In the genomic region with DNA sequence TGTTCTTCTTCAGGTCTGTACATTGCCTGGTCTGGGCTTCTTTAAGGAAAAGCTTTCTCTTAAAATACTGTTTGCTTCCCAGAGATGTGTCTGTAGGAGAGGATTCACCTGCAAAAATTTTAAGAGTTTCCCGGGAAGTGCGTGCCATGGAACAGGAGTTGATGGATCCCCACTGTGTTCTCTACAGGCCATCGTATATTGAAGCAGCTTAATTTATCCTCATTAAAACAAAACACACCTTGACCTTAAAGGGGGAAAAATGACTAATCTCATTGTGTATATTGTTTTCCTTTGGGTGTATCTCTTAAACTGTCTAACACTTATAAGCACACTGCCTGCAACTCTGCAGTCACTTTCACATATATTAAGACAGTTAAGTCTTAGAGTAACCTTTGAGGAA, we compare ENCODE assay signal across 23 cellular contexts.
"Had no signal": no experiment of that assay in that cellular context is flagged by ENCODE, and none has a peak within 500 bp of the region (broad histone marks: within the 10 kb centered on the region; RNA-seq: fewer than 3 reads in every experiment).

No MANE protein-coding gene starts in this region.

- H3K27ac Mint-ChIP-seq: activated CD4-positive, alpha-beta memory T cell treated with anti-CD3 and anti-CD28 coated beads, Interleukin-2, amount 10 ng/mL, durations not matched to agents 7 days and 5 days; activated CD4-positive, alpha-beta T cell treated with anti-CD3 and anti-CD28 coated beads for 36 hours; activated naive CD8-positive, alpha-beta T cell treated with anti-CD3 and anti-CD28 coated beads, Interleukin-2, amount 10 ng/mL, durations not matched to agents 7 days and 5 days had no signal

- H3K36me3 ChIP-seq: adrenal gland, Peyer's patch, SJCRH30 had no signal

- H3K9ac ChIP-seq: SK-N-SH had no signal

- H3K4me3 Mint-ChIP-seq: activated CD4-positive, alpha-beta memory T cell treated with anti-CD3 and anti-CD28 coated beads, Interleukin-2, amount 10 ng/mL, durations not matched to agents 7 days and 5 days; activated CD4-positive, alpha-beta T cell treated with anti-CD3 and anti-CD28 coated beads for 36 hours; activated naive CD8-positive, alpha-beta T cell treated with anti-CD3 and anti-CD28 coated beads, Interleukin-2, amount 10 ng/mL, durations not matched to agents 7 days and 5 days had no signal

- H3K9me3 ChIP-seq: adrenal gland, Peyer's patch, SJCRH30, SK-N-SH had no signal

- H3K4me1 ChIP-seq: Peyer's patch had no signal

- H3K4me3 ChIP-seq: adrenal gland, Peyer's patch, SJCRH30 had no signal

- H3K27me3 Mint-ChIP-seq: activated CD4-positive, alpha-beta memory T cell treated with anti-CD3 and anti-CD28 coated beads, Interleukin-2, amount 10 ng/mL, durations not matched to agents 7 days and 5 days; activated CD4-positive, alpha-beta T cell treated with anti-CD3 and anti-CD28 coated beads for 36 hours had no signal

- H3K27ac ChIP-seq: Peyer's patch, RWPE1, SJCRH30, VCaP had no signal

- H3K9me3 Mint-ChIP-seq: activated CD4-positive, alpha-beta memory T cell treated with anti-CD3 and anti-CD28 coated beads, Interleukin-2, amount 10 ng/mL, durations not matched to agents 7 days and 5 days; activated naive CD8-positive, alpha-beta T cell treated with anti-CD3 and anti-CD28 coated beads, Interleukin-2, amount 10 ng/mL, durations not matched to agents 7 days and 5 days had no signal

- H3K27me3 ChIP-seq: adrenal gland, Peyer's patch, SJCRH30 had no signal

- DNase-seq: activated CD4-positive, alpha-beta memory T cell treated with anti-CD3 and anti-CD28 coated beads, Interleukin-2, amount 10 ng/mL, durations not matched to agents 7 days and 5 days; activated CD4-positive, alpha-beta T cell treated with anti-CD3 and anti-CD28 coated beads for 36 hours; activated CD4-positive, alpha-beta T cell treated with anti-CD3 and anti-CD28 coated beads, Interleukin-2, amount 50 U/mL, for 1 hour; activated naive CD4-positive, alpha-beta T cell treated with anti-CD3 and anti-CD28 coated beads, Interleukin-2, amount 50 U/mL, for 16 hours; activated naive CD8-positive, alpha-beta T cell treated with anti-CD3 and anti-CD28 coated beads, Interleukin-2, amount 10 ng/mL, durations not matched to agents 7 days and 5 days; adrenal gland; anterior cingulate cortex; caudate nucleus; Kasumi-1; KBM-7; NCI-H1105 treated with DMSO at 0.1 percent for 48 hours; NCI-H1694 treated with DMSO at 0.1 percent for 48 hours; NCI-H2029 treated with DMSO at 0.1 percent for 48 hours; NCI-H446 treated with DMSO at 0.1 percent for 48 hours; NCI-H524 treated with DMSO at 0.1 percent for 48 hours; NK-92 treated with Interleukin-12 subunit alpha and Interleukin-12 subunit beta, amount 100 ng/mL, for 24 hours; Peyer's patch; Right ventricle myocardium superior; SJCRH30; SK-N-SH; T-helper 1 cell had no signal

- H3K36me3 Mint-ChIP-seq: activated naive CD8-positive, alpha-beta T cell treated with anti-CD3 and anti-CD28 coated beads, Interleukin-2, amount 10 ng/mL, durations not matched to agents 7 days and 5 days had no signal

- ATAC-seq: activated CD4-positive, alpha-beta T cell treated with anti-CD3 and anti-CD28 coated beads for 36 hours had no signal
